ENCODE assay signal across 12 cellular contexts in the genomic region with DNA sequence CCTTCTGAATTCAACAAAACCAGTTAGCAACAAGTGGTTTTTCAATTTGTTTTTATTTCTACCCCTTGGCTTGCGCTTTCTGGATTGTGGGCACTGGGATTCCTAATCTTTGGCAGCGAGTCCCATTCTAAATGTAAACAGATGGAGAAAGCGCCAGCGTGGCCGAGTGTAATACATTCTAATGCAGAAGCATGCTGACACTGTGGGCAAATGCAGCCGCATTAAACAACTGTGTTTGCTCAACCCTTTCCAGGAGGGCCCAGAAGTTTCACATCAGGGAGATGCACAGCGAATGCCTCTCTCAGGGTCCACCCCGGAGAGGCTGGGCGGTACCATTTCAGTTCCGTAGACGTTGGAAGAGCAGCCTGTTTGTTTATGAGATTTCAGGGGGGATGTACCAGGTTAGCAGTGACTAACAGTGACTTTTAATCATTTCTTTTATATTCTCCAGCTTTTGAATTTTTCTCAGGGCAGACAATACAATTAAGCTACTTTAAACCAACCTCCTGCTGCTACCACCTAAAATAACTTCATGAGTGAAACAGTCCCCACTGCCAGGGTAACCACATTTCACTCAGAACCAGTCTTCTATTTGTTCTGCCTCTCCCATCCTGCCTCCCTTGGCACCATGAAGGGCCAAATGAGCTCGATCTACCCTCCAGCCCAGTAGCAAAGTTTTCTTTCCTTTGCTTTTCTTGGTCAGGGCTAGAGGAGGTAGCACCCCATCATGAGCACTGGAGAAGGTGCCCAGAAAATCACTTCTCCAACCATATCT.
DNase-seq lines count a peak whose midpoint lies in the region; ATAC-seq and TF ChIP-seq lines count a peak whose summit lies in the region.
"Had no signal": no experiment of that assay in that cellular context is flagged by ENCODE, and none has a peak within 500 bp of the region (broad histone marks: within the 10 kb centered on the region; RNA-seq: fewer than 3 reads in every experiment).

No MANE protein-coding gene starts in this region.

- ATAC-seq in heart right ventricle (no peak), gastroesophageal sphincter (peak; percentile 18), HG02571 (IDR thresholded peaks at IDR 0.05; ENCODE audit: unreplicated experiment) (no peak)
- ATAC-seq: body of pancreas, heart left ventricle had no signal

- no peak for TF ChIP-seq EP300 in gastroesophageal sphincter (IDR thresholded peaks at IDR 0.05)

- no peaks in the 10 kb centered on the region for H3K27me3 ChIP-seq in right atrium auricular region
- no peaks in the 10 kb centered on the region for H3K27me3 ChIP-seq in heart right ventricle
- H3K27me3 ChIP-seq in gastroesophageal sphincter: no peaks in the 10 kb centered on the region
- no peaks in the 10 kb centered on the region for H3K27me3 ChIP-seq in tibial artery
- H3K27me3 ChIP-seq: body of pancreas, heart left ventricle had no signal

- intact Hi-C loops in heart right ventricle (cut with DNase I) (no loop called here), tibial artery (cut with DNase I; ENCODE audit: low total_unique reads) (no loop called here)

- no peaks in the 10 kb centered on the region for H3K36me3 ChIP-seq in right atrium auricular region
- H3K36me3 ChIP-seq in heart right ventricle: no peaks in the 10 kb centered on the region
- H3K36me3 ChIP-seq in gastroesophageal sphincter: no peaks in the 10 kb centered on the region
- H3K36me3 ChIP-seq in tibial artery: no peaks in the 10 kb centered on the region
- H3K36me3 ChIP-seq: HAP-1, heart left ventricle had no signal

- H3K27ac ChIP-seq in right atrium auricular region (no peak overlapping the region), heart right ventricle (no peak overlapping the region), gastroesophageal sphincter (peak overlapping the region in 3 of 4 donors; percentile 7 to 17 (median 9)), tibial artery (peak overlapping the region in 1 of 2 donors; percentile 38)
- H3K27ac ChIP-seq: body of pancreas, HL-60 had no signal

- no peak overlapping the region for H3K4me3 ChIP-seq in right atrium auricular region
- H3K4me3 ChIP-seq in heart right ventricle: no peak overlapping the region
- no peak overlapping the region for H3K4me3 ChIP-seq in gastroesophageal sphincter
- peak overlapping the region; percentile 19 to 23 for H3K4me3 ChIP-seq in tibial artery
- H3K4me3 ChIP-seq: body of pancreas, HAP-1, heart left ventricle had no signal

- H3K9me3 ChIP-seq in right atrium auricular region (no peaks in the 10 kb centered on the region), heart right ventricle (no peaks in the 10 kb centered on the region), gastroesophageal sphincter (no peaks in the 10 kb centered on the region), tibial artery (no peaks in the 10 kb centered on the region)
- H3K9me3 ChIP-seq: body of pancreas, HAP-1, heart left ventricle had no signal

- no peak for TF ChIP-seq CTCF in right atrium auricular region (IDR thresholded peaks at IDR 0.05)
- no peak for TF ChIP-seq CTCF in heart right ventricle (IDR thresholded peaks at IDR 0.05)
- no peak for TF ChIP-seq CTCF in gastroesophageal sphincter (IDR thresholded peaks at IDR 0.05)
- TF ChIP-seq CTCF in tibial artery (IDR thresholded peaks at IDR 0.05): no peak

- 83 to 84% methylated on average over 12 of the region's 12 CpGs for WGBS in heart right ventricle, 2 donors
- 41 to 42% methylated on average over 9 to 12 of the region's 12 CpGs for WGBS in gastroesophageal sphincter (ENCODE audit: low coverage in 1 of 2), 2 donors

- DNase-seq in right atrium auricular region (ENCODE audit: low spot score): peak; percentile 52
- no peak for DNase-seq in heart right ventricle
- peak; percentile 31 for DNase-seq in T1000 (lab: John Stamatoyannopoulos, UW)
- DNase-seq in tibial artery: no peak
- DNase-seq in islet precursor cell: no peak
- no peak for DNase-seq in activated effector memory CD4-positive, alpha-beta T cell treated with Interleukin-2 at 50 U/mL for 16 hours
- DNase-seq: heart left ventricle had no signal

- peaks cover 0 to 10% of the 10 kb centered on the region in 2 donors for H3K4me1 ChIP-seq in right atrium auricular region
- H3K4me1 ChIP-seq in heart right ventricle: peaks cover 4 to 50% (median 15%) of the 10 kb centered on the region in 9 donors
- peaks cover 0 to 13% (median 0%) of the 10 kb centered on the region in 3 donors for H3K4me1 ChIP-seq in gastroesophageal sphincter
- H3K4me1 ChIP-seq in tibial artery: peaks cover 0 to 18% (median 6%) of the 10 kb centered on the region in 4 donors
- H3K4me1 ChIP-seq: HAP-1 had no signal

- TF ChIP-seq POLR2A in gastroesophageal sphincter (IDR thresholded peaks at IDR 0.05): no peak

Comparison
In these comparisons a context has a peak if more than half of its experiments do, and no peak if none do; other contexts are left out.
1. DNase-seq: peak in right atrium auricular region (single experiment) and T1000 (single experiment); none in heart right ventricle (0 of 2), tibial artery (0 of 2), islet precursor cell (single experiment) and activated effector memory CD4-positive, alpha-beta T cell treated with Interleukin-2 at 50 U/mL for 16 hours (single experiment).
2. H3K27ac ChIP-seq: peak in gastroesophageal sphincter (3 of 4); none in right atrium auricular region (0 of 2) and heart right ventricle (0 of 10).
3. H3K4me3 ChIP-seq: peak in tibial artery (2 of 2); none in right atrium auricular region (0 of 2), heart right ventricle (0 of 10) and gastroesophageal sphincter (0 of 2).